ENCODE assay signal across 34 cellular contexts in the genomic region with DNA sequence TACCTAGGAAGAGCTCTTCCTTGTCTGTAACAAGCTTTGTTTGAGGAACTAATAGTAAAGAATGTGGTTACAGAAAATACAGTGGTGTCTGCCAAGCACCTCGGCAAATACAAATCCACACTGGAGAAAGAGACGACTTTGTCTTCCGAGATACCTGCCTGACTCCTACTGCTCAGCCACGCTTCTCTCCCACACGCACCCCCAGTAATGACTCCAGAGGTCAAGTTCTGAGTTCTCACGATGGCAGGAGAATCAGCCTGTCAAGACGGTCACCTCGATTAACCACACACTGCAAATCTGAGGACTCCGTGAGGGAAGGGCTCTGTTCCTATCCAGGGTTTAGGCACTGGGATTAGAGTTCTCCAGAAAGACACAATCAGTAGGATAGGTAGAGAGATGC. TPM values are rescaled to one million over a fixed set of nuclear protein-coding genes. Genes with fewer than 3 reads are reported as not detected.
"Had no signal": no experiment of that assay in that cellular context is flagged by ENCODE, and none has a peak within 500 bp of the region (broad histone marks: within the 10 kb centered on the region; RNA-seq: fewer than 3 reads in every experiment).

No MANE protein-coding gene starts in this region.

- ATAC-seq: naive thymus-derived CD8-positive, alpha-beta T cell; natural killer cell treated with Interleukin-12 subunit alpha and Interleukin-12 subunit beta and Interleukin-15 and Interleukin-18, amount 100 ng/mL, for 72 hours; pancreas; psoas muscle; right cardiac atrium; right lobe of liver; stimulated activated effector memory CD8-positive, alpha-beta T cell treated with anti-CD3 and anti-CD28 coated beads, Interleukin-12 subunit alpha, Interleukin-12 subunit beta, amount 100 ng/mL, for 72 hours; stimulated activated naive B cell treated with anti-CD40 and anti-IgM and Interleukin-4, amounts not matched to agents 10 μg/mL and 1 μg/mL and 100 μg/mL, for 72 hours had no signal

- H3K9me3 ChIP-seq: pancreas, psoas muscle, right lobe of liver, stomach, thoracic aorta, thyroid gland, tibial nerve, upper lobe of left lung, vagina had no signal

- H3K4me1 Mint-ChIP-seq: naive B cell; naive thymus-derived CD8-positive, alpha-beta T cell; stimulated activated effector memory CD8-positive, alpha-beta T cell treated with anti-CD3 and anti-CD28 coated beads, Interleukin-12 subunit alpha, Interleukin-12 subunit beta, amount 100 ng/mL, for 72 hours; stimulated activated naive B cell treated with anti-CD40 and anti-IgM and Interleukin-4, amounts not matched to agents 10 μg/mL and 1 μg/mL and 100 μg/mL, for 72 hours had no signal

- H3K27me3 Mint-ChIP-seq: naive B cell; naive thymus-derived CD8-positive, alpha-beta T cell; natural killer cell treated with Interleukin-12 subunit alpha and Interleukin-12 subunit beta and Interleukin-15 and Interleukin-18, amount 100 ng/mL, for 72 hours; stimulated activated naive B cell treated with anti-CD40 and anti-IgM and Interleukin-4, amounts not matched to agents 10 μg/mL and 1 μg/mL and 100 μg/mL, for 72 hours; stimulated activated naive CD8-positive, alpha-beta T cell treated with anti-CD3 and anti-CD28 coated beads, Interleukin-15, Interleukin-2, amounts not matched to agents 100 ng/mL and 50 ng/mL, for 24 hours had no signal

- H3K27ac Mint-ChIP-seq: naive B cell; naive thymus-derived CD8-positive, alpha-beta T cell; natural killer cell treated with Interleukin-12 subunit alpha and Interleukin-12 subunit beta and Interleukin-15 and Interleukin-18, amount 100 ng/mL, for 72 hours; neural progenitor cell; progenitor cell of endocrine pancreas; stimulated activated effector memory CD8-positive, alpha-beta T cell treated with anti-CD3 and anti-CD28 coated beads, Interleukin-12 subunit alpha, Interleukin-12 subunit beta, amount 100 ng/mL, for 72 hours; stimulated activated naive B cell treated with anti-CD40 and anti-IgM and Interleukin-4, amounts not matched to agents 10 μg/mL and 1 μg/mL and 100 μg/mL, for 72 hours; stimulated activated naive CD8-positive, alpha-beta T cell treated with anti-CD3 and anti-CD28 coated beads, Interleukin-15, Interleukin-2, amounts not matched to agents 100 ng/mL and 50 ng/mL, for 24 hours had no signal

- H3K9me3 Mint-ChIP-seq: neural progenitor cell had no signal

- DNase-seq: naive B cell; naive thymus-derived CD8-positive, alpha-beta T cell; occipital lobe; pancreas; posterior cingulate gyrus; psoas muscle; right cardiac atrium; right lobe of liver; spleen; stimulated activated CD4-positive, alpha-beta T cell treated with anti-CD3 and anti-CD28 coated beads, Interleukin-12 subunit alpha, Interleukin-12 subunit beta, amount 100 ng/mL, for 4 hours; stimulated activated CD4-positive, alpha-beta T cell treated with anti-CD3 and anti-CD28 coated beads, Interleukin-1b, Interleukin-23, amount 100 ng/mL, for 48 hours; stimulated activated CD4-positive, alpha-beta T cell treated with anti-CD3 and anti-CD28 coated beads, Interleukin-4, amount 100 ng/mL, for 1 hour; stimulated activated naive B cell treated with anti-CD40 and anti-IgM and Interleukin-4, amounts not matched to agents 10 μg/mL and 1 μg/mL and 100 μg/mL, for 72 hours; stimulated activated naive CD4-positive, alpha-beta T cell treated with Interleukin-2 at 50 U/mL for 16 hours; stomach; thyroid gland; trophoblast cell; upper lobe of left lung had no signal

- H3K4me3 Mint-ChIP-seq: naive B cell; naive thymus-derived CD8-positive, alpha-beta T cell; natural killer cell treated with Interleukin-12 subunit alpha and Interleukin-12 subunit beta and Interleukin-15 and Interleukin-18, amount 100 ng/mL, for 72 hours; neural progenitor cell; stimulated activated effector memory CD8-positive, alpha-beta T cell treated with anti-CD3 and anti-CD28 coated beads, Interleukin-12 subunit alpha, Interleukin-12 subunit beta, amount 100 ng/mL, for 72 hours; stimulated activated naive B cell treated with anti-CD40 and anti-IgM and Interleukin-4, amounts not matched to agents 10 μg/mL and 1 μg/mL and 100 μg/mL, for 72 hours; stimulated activated naive CD8-positive, alpha-beta T cell treated with anti-CD3 and anti-CD28 coated beads, Interleukin-15, Interleukin-2, amounts not matched to agents 100 ng/mL and 50 ng/mL, for 24 hours had no signal

- H3K4me3 ChIP-seq: neural progenitor cell, pancreas, psoas muscle, right lobe of liver, skin epidermis, smooth muscle cell, spleen, stomach, thoracic aorta, thyroid gland, tibial nerve, upper lobe of left lung, vagina had no signal

- H3K4me2 ChIP-seq: neural progenitor cell, smooth muscle cell had no signal

- H3K4me1 ChIP-seq: pancreas, psoas muscle, right lobe of liver, spleen, stomach, thyroid gland, tibial nerve, upper lobe of left lung, vagina had no signal

- H3K36me3 ChIP-seq: neural progenitor cell, pancreas, right lobe of liver, spleen, stomach, thoracic aorta, thyroid gland, tibial nerve, upper lobe of left lung, vagina had no signal

- H3K27me3 ChIP-seq: neural progenitor cell, pancreas, right lobe of liver, spleen, stomach, thyroid gland, tibial nerve, upper lobe of left lung, vagina had no signal

- H2AFZ ChIP-seq: neural progenitor cell had no signal

- H3K27ac ChIP-seq: neural progenitor cell, pancreas, psoas muscle, right lobe of liver, skin epidermis, spleen, stomach, thoracic aorta, thyroid gland, tibial nerve, upper lobe of left lung, vagina had no signal

- H3K9ac ChIP-seq: neural progenitor cell had no signal

- H3K36me3 Mint-ChIP-seq: naive B cell; naive thymus-derived CD8-positive, alpha-beta T cell; natural killer cell treated with Interleukin-12 subunit alpha and Interleukin-12 subunit beta and Interleukin-15 and Interleukin-18, amount 100 ng/mL, for 72 hours; neural progenitor cell; stimulated activated effector memory CD8-positive, alpha-beta T cell treated with anti-CD3 and anti-CD28 coated beads, Interleukin-12 subunit alpha, Interleukin-12 subunit beta, amount 100 ng/mL, for 72 hours; stimulated activated naive B cell treated with anti-CD40 and anti-IgM and Interleukin-4, amounts not matched to agents 10 μg/mL and 1 μg/mL and 100 μg/mL, for 72 hours had no signal

RNA-seq across cellular contexts. Expression of gene TRIML2, which starts 8.2 kb away (rescaled TPM):
- total RNA-seq: naive thymus-derived CD8-positive, alpha-beta T cell; natural killer cell treated with Interleukin-12 subunit alpha and Interleukin-12 subunit beta and Interleukin-15 and Interleukin-18, amount 100 ng/mL, for 72 hours; occipital lobe; osteocyte; pancreas; progenitor cell of endocrine pancreas; psoas muscle; renal cortical epithelial cell; right cardiac atrium; right lobe of liver; spleen; stomach; subcutaneous adipose tissue; temporal lobe; thoracic aorta; thyroid gland; tibial nerve; upper lobe of left lung; ureter; vagina had no signal
- polyA plus RNA-seq: naive thymus-derived CD8-positive, alpha-beta T cell; neural cell; pancreas; psoas muscle; right cardiac atrium; spleen; stomach had no signal

RNA-seq across cellular contexts. Expression of gene TRIML1, which starts 21.6 kb away (rescaled TPM):
- total RNA-seq: naive thymus-derived CD8-positive, alpha-beta T cell; natural killer cell treated with Interleukin-12 subunit alpha and Interleukin-12 subunit beta and Interleukin-15 and Interleukin-18, amount 100 ng/mL, for 72 hours; occipital lobe; osteocyte; pancreas; progenitor cell of endocrine pancreas; psoas muscle; renal cortical epithelial cell; right cardiac atrium; right lobe of liver; smooth muscle cell; spleen; stomach; subcutaneous adipose tissue; temporal lobe; thoracic aorta; thyroid gland; tibial nerve; upper lobe of left lung; ureter; vagina had no signal
- polyA plus RNA-seq: naive thymus-derived CD8-positive, alpha-beta T cell; neural cell; pancreas; psoas muscle; right cardiac atrium; smooth muscle cell; spleen; stomach had no signal
